8 cellular contexts compared by ENCODE assay signal in the genomic region with DNA sequence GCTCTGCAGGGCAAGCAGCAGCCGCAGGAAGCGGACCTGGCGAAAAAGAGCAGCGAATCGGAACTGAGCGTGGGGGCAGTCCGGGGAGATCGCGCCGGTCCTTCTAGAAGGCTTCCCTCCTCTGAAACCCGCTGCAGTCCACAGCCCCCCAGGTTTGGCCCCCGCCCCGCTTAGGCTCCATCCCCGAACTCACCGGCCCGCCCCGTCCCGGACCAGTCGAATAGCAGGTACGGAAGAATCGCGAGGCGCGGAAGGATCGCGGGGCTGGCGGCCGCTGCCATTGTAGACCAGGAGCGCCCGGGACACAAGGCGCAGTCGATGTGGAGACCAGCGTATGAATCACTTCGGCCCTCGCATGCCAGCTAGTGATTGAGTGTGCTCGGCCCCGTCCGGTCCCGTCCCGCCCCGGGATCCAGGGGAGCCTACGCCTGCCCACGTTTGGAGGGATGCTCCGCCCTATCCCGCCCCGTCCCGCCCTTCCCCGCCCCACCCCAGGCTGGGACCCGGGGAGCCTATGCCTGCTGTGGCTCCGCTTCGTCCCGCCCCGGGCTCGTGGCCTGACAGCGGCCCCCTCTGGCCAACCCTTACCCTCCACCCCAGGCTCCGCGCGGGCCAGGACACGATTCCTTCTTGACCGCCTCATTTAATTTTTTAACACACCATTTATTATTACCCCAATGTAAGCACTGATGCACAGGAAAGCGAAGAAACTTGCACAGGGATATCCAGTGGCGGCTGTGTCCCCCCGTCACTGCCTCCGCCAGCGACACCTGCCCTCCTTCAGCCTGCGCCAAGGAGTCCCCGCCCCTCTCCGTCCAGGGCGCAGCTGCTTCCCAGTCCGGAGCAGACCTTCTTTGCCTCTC. TPM values are rescaled to one million over a fixed set of nuclear protein-coding genes. Genes with fewer than 3 reads are reported as not detected.
DNase-seq lines count a peak whose midpoint lies in the region; ATAC-seq and TF ChIP-seq lines count a peak whose summit lies in the region.

TSS of gene ULBP3 (minus strand) at position 336 of the 863 bp plus-strand sequence. CDS start at position 281, 55 bp downstream.

- H3K4me3 Mint-ChIP-seq in activated T-helper 2 cell treated with anti-CD3 and anti-CD28 coated beads, Interferon-gamma antibody, Interleukin-2, Interleukin-4, amounts not matched to agents 10 μg/mL and 5 μg/mL and 100 μg/mL, durations not matched to agents 14 hours and 24 hours and 36 hours (ENCODE audit: low read depth), result peak within 1 kb of the TSS; percentile 70
- H3K4me3 Mint-ChIP-seq in natural killer cell treated with Interleukin-12 subunit alpha and Interleukin-12 subunit beta and Interleukin-15 and Interleukin-18, amount 100 ng/mL, for 72 hours, result peak within 1 kb of the TSS; percentile 77
- peak within 1 kb of the TSS; percentile 82 for H3K4me3 Mint-ChIP-seq in stimulated activated memory B cell treated with anti-CD40 and anti-IgM and Interleukin-4, amounts not matched to agents 10 μg/mL and 1 μg/mL and 100 μg/mL, for 72 hours

- TF ChIP-seq POLR2A in Peyer's patch (IDR thresholded peaks at IDR 0.05), result peak; percentile 29 to 77

- H3K36me3 Mint-ChIP-seq in activated T-helper 2 cell treated with anti-CD3 and anti-CD28 coated beads, Interferon-gamma antibody, Interleukin-2, Interleukin-4, amounts not matched to agents 10 μg/mL and 5 μg/mL and 100 μg/mL, durations not matched to agents 14 hours and 24 hours and 36 hours (ENCODE audit: low read depth), result no peaks in the 10 kb centered on the region
- H3K36me3 Mint-ChIP-seq in natural killer cell treated with Interleukin-12 subunit alpha and Interleukin-12 subunit beta and Interleukin-15 and Interleukin-18, amount 100 ng/mL, for 72 hours, result no peaks in the 10 kb centered on the region
- H3K36me3 Mint-ChIP-seq in stimulated activated memory B cell treated with anti-CD40 and anti-IgM and Interleukin-4, amounts not matched to agents 10 μg/mL and 1 μg/mL and 100 μg/mL, for 72 hours, result peaks cover 14% of the 10 kb centered on the region

- POLR2A ChIA-PET in AG04450 (lab: Yijun Ruan, JAX), result interaction anchor here (0.6 kb wide), 1 partner anchor 1934 kb away, joined by 6 read pairs; no protein-coding TSS in a partner anchor

- peak; percentile 63 for TF ChIP-seq CTCF in AG04450 (IDR thresholded peaks at IDR 0.05; ENCODE audit: low read depth, low read length)
- peak; percentile 19 to 58 (median 53) for TF ChIP-seq CTCF in Peyer's patch (IDR thresholded peaks at IDR 0.05)

- ATAC-seq in GM18909 (IDR thresholded peaks at IDR 0.05; ENCODE audit: poor library complexity, unreplicated experiment) (peak; percentile 66), HG03460 (IDR thresholded peaks at IDR 0.05; ENCODE audit: unreplicated experiment) (peak; percentile 74)
- ATAC-seq in natural killer cell treated with Interleukin-12 subunit alpha and Interleukin-12 subunit beta and Interleukin-15 and Interleukin-18, amount 100 ng/mL, for 72 hours, result peak; percentile 90 to 95
- ATAC-seq in stimulated activated memory B cell treated with anti-CD40 and anti-IgM and Interleukin-4, amounts not matched to agents 10 μg/mL and 1 μg/mL and 100 μg/mL, for 72 hours, result peak; percentile 94

- H3K9me3 Mint-ChIP-seq in activated T-helper 2 cell treated with anti-CD3 and anti-CD28 coated beads, Interferon-gamma antibody, Interleukin-2, Interleukin-4, amounts not matched to agents 10 μg/mL and 5 μg/mL and 100 μg/mL, durations not matched to agents 14 hours and 24 hours and 36 hours, result no peaks in the 10 kb centered on the region
- no peaks in the 10 kb centered on the region for H3K9me3 Mint-ChIP-seq in natural killer cell treated with Interleukin-12 subunit alpha and Interleukin-12 subunit beta and Interleukin-15 and Interleukin-18, amount 100 ng/mL, for 72 hours
- no peaks in the 10 kb centered on the region for H3K9me3 Mint-ChIP-seq in stimulated activated memory B cell treated with anti-CD40 and anti-IgM and Interleukin-4, amounts not matched to agents 10 μg/mL and 1 μg/mL and 100 μg/mL, for 72 hours

- peak within 1 kb of the TSS; percentile 61 for H3K27ac ChIP-seq in AG04450 (ENCODE audit: low read depth, low read length)
- peak within 1 kb of the TSS; percentile 26 to 68 (median 42) for H3K27ac ChIP-seq in Peyer's patch

- H3K4me1 ChIP-seq in Peyer's patch, result peaks cover 0 to 11% (median 0%) of the 10 kb centered on the region in 4 donors

- H3K27ac Mint-ChIP-seq in activated T-helper 2 cell treated with anti-CD3 and anti-CD28 coated beads, Interferon-gamma antibody, Interleukin-2, Interleukin-4, amounts not matched to agents 10 μg/mL and 5 μg/mL and 100 μg/mL, durations not matched to agents 14 hours and 24 hours and 36 hours, result peak within 1 kb of the TSS; percentile 36
- no peak within 1 kb of the TSS for H3K27ac Mint-ChIP-seq in natural killer cell treated with Interleukin-12 subunit alpha and Interleukin-12 subunit beta and Interleukin-15 and Interleukin-18, amount 100 ng/mL, for 72 hours
- peak within 1 kb of the TSS; percentile 38 for H3K27ac Mint-ChIP-seq in stimulated activated memory B cell treated with anti-CD40 and anti-IgM and Interleukin-4, amounts not matched to agents 10 μg/mL and 1 μg/mL and 100 μg/mL, for 72 hours

- H3K4me3 ChIP-seq in AG04450 (ENCODE audit: low read depth, low read length), result peak within 1 kb of the TSS; percentile 76
- H3K4me3 ChIP-seq in Peyer's patch, result peak within 1 kb of the TSS; percentile 65 to 72 (median 68)

- peak; percentile 81 for DNase-seq in AG04450 (ENCODE audit: low read depth, low spot score)
- DNase-seq in Peyer's patch, result peak; percentile 81 to 94 (median 93)
- peak; percentile 57 for DNase-seq in activated T-helper 2 cell treated with anti-CD3 and anti-CD28 coated beads, Interferon-gamma antibody, Interleukin-2, Interleukin-4, amounts not matched to agents 10 μg/mL and 5 μg/mL and 100 μg/mL, durations not matched to agents 14 hours and 24 hours and 36 hours (ENCODE audit: low spot score)
- peak; percentile 92 for DNase-seq in fibroblast of peridontal ligament (ENCODE audit: extremely low read depth)
- peak; percentile 78 for DNase-seq in natural killer cell treated with Interleukin-12 subunit alpha and Interleukin-12 subunit beta and Interleukin-15 and Interleukin-18, amount 100 ng/mL, for 72 hours (ENCODE audit: low spot score)

- H3K27me3 ChIP-seq in AG04450 (ENCODE audit: control insufficient read depth, insufficient read depth, low read length) (no peaks in the 10 kb centered on the region), Peyer's patch (no peaks in the 10 kb centered on the region)

- intact Hi-C loops in activated T-helper 2 cell treated with anti-CD3 and anti-CD28 coated beads, Interferon-gamma antibody, Interleukin-2, Interleukin-4, amounts not matched to agents 10 μg/mL and 5 μg/mL and 100 μg/mL, durations not matched to agents 14 hours and 24 hours and 36 hours (cut with micrococcal nuclease), result loop anchor here (5.0 kb wide), 1 partner anchor 62 kb away; no protein-coding TSS in a partner anchor

- H3K9me3 ChIP-seq in AG04450 (ENCODE audit: control insufficient read depth, insufficient read depth, low read length), result no peaks in the 10 kb centered on the region
- H3K9me3 ChIP-seq in Peyer's patch, result no peaks in the 10 kb centered on the region

- H3K4me1 Mint-ChIP-seq in activated T-helper 2 cell treated with anti-CD3 and anti-CD28 coated beads, Interferon-gamma antibody, Interleukin-2, Interleukin-4, amounts not matched to agents 10 μg/mL and 5 μg/mL and 100 μg/mL, durations not matched to agents 14 hours and 24 hours and 36 hours (ENCODE audit: low read depth), result peaks cover 21% of the 10 kb centered on the region
- peaks cover 16 to 18% of the 10 kb centered on the region in 2 donors for H3K4me1 Mint-ChIP-seq in natural killer cell treated with Interleukin-12 subunit alpha and Interleukin-12 subunit beta and Interleukin-15 and Interleukin-18, amount 100 ng/mL, for 72 hours (ENCODE audit: low read depth in 2 of 2)
- peaks cover 29% of the 10 kb centered on the region for H3K4me1 Mint-ChIP-seq in stimulated activated memory B cell treated with anti-CD40 and anti-IgM and Interleukin-4, amounts not matched to agents 10 μg/mL and 1 μg/mL and 100 μg/mL, for 72 hours

- H3K36me3 ChIP-seq in Peyer's patch, result no peaks in the 10 kb centered on the region

- H3K27me3 Mint-ChIP-seq in activated T-helper 2 cell treated with anti-CD3 and anti-CD28 coated beads, Interferon-gamma antibody, Interleukin-2, Interleukin-4, amounts not matched to agents 10 μg/mL and 5 μg/mL and 100 μg/mL, durations not matched to agents 14 hours and 24 hours and 36 hours (ENCODE audit: low read depth), result peaks cover 30% of the 10 kb centered on the region
- H3K27me3 Mint-ChIP-seq in natural killer cell treated with Interleukin-12 subunit alpha and Interleukin-12 subunit beta and Interleukin-15 and Interleukin-18, amount 100 ng/mL, for 72 hours, result peaks cover 6 to 7% of the 10 kb centered on the region in 2 donors
- H3K27me3 Mint-ChIP-seq in stimulated activated memory B cell treated with anti-CD40 and anti-IgM and Interleukin-4, amounts not matched to agents 10 μg/mL and 1 μg/mL and 100 μg/mL, for 72 hours, result peaks cover 30% of the 10 kb centered on the region

- CTCF ChIA-PET in AG04450 (lab: Charles Lee), result interaction anchor here (0.5 to 4.0 kb wide), 8 partner anchors 11 to 773 kb away, joined by 3 to 39 read pairs (median 3); no protein-coding TSS in a partner anchor

RNA-seq across cellular contexts. Expression of gene ULBP3, which starts in this region (rescaled TPM):
- polyA plus RNA-seq in AG04450 (2011; rRNA removed), result 13.1 and 16.0 TPM in 2 replicates
- 19.9 and 21.5 TPM in 2 replicates for polyA minus RNA-seq in AG04450 (2011; rRNA and poly(A)+ RNA removed)
- not detected for total RNA-seq in Peyer's patch
- total RNA-seq in activated T-helper 2 cell treated with anti-CD3 and anti-CD28 coated beads, Interferon-gamma antibody, Interleukin-2, Interleukin-4, amounts not matched to agents 10 μg/mL and 5 μg/mL and 100 μg/mL, durations not matched to agents 14 hours and 24 hours and 36 hours, result 0.52 and 0.53 TPM in 2 replicates
- total RNA-seq in natural killer cell treated with Interleukin-12 subunit alpha and Interleukin-12 subunit beta and Interleukin-15 and Interleukin-18, amount 100 ng/mL, for 72 hours, result under 1 TPM; 0.45 to 0.98 TPM

Comparison
In these comparisons a context has a peak if more than half of its experiments do, and no peak if none do; other contexts are left out.
1. Peak in every context shown above with its lines: DNase-seq, ATAC-seq, H3K4me3 ChIP-seq and H3K27ac ChIP-seq.
2. Peak in DNase-seq, H3K4me3 ChIP-seq and H3K27ac ChIP-seq in Peyer's patch; RNA of the gene not detected or under 1 TPM.
3. Peak in DNase-seq in activated T-helper 2 cell treated with anti-CD3 and anti-CD28 coated beads, Interferon-gamma antibody, Interleukin-2, Interleukin-4, amounts not matched to agents 10 μg/mL and 5 μg/mL and 100 μg/mL, durations not matched to agents 14 hours and 24 hours and 36 hours; RNA of the gene not detected or under 1 TPM.
4. Peak in DNase-seq and ATAC-seq in natural killer cell treated with Interleukin-12 subunit alpha and Interleukin-12 subunit beta and Interleukin-15 and Interleukin-18, amount 100 ng/mL, for 72 hours; RNA of the gene not detected or under 1 TPM.
5. H3K27ac Mint-ChIP-seq: peak in activated T-helper 2 cell treated with anti-CD3 and anti-CD28 coated beads, Interferon-gamma antibody, Interleukin-2, Interleukin-4, amounts not matched to agents 10 μg/mL and 5 μg/mL and 100 μg/mL, durations not matched to agents 14 hours and 24 hours and 36 hours (single experiment) and stimulated activated memory B cell treated with anti-CD40 and anti-IgM and Interleukin-4, amounts not matched to agents 10 μg/mL and 1 μg/mL and 100 μg/mL, for 72 hours (single experiment); none in natural killer cell treated with Interleukin-12 subunit alpha and Interleukin-12 subunit beta and Interleukin-15 and Interleukin-18, amount 100 ng/mL, for 72 hours (0 of 2).